ENCODE assay signal across 8 cellular contexts in genomic region chr19:6828698-6829633, GRCh38. TPM values are rescaled to one million over a fixed set of nuclear protein-coding genes. Genes with fewer than 3 reads are reported as not detected.
DNase-seq lines count a peak whose midpoint lies in the region; ATAC-seq, FAIRE-seq and TF ChIP-seq lines count a peak whose summit lies in the region.

No MANE protein-coding gene starts in this region.

- FAIRE-seq in GM12891 (lab: Jason Lieb, UNC), result peak; percentile 50

- TF ChIP-seq EP300 in gastroesophageal sphincter (IDR thresholded peaks at IDR 0.05), result no peak

- TF ChIP-seq POLR2A in GM12891 (IDR thresholded peaks at IDR 0.05; ENCODE audit: low read depth, low read length) (no peak), gastroesophageal sphincter (IDR thresholded peaks at IDR 0.05) (no peak)

- no peaks in the 10 kb centered on the region for H3K4me1 ChIP-seq in gastroesophageal sphincter

- H3K9me3 ChIP-seq in gastroesophageal sphincter, result no peaks in the 10 kb centered on the region

- ATAC-seq in activated naive CD4-positive, alpha-beta T cell treated with anti-CD3 and anti-CD28 coated beads, Interleukin-2, amount 50 U/mL, for 72 hours, result peak; percentile 73 to 88
- ATAC-seq in gastroesophageal sphincter, result no peak
- no peak for ATAC-seq in GM21717 (IDR thresholded peaks at IDR 0.05; ENCODE audit: unreplicated experiment)

- H3K4me3 ChIP-seq in gastroesophageal sphincter, result no peak overlapping the region

- peak overlapping the region; percentile 67 to 81 for H3K27ac Mint-ChIP-seq in activated naive CD4-positive, alpha-beta T cell treated with anti-CD3 and anti-CD28 coated beads, Interleukin-2, amount 50 U/mL, for 72 hours

- DNase-seq in GM12891 (ENCODE audit: insufficient read length, low spot score), result peak; percentile 64
- DNase-seq in NCI-H1048 (lab: John Stamatoyannopoulos, UW), result peak; percentile 35
- DNase-seq in activated naive CD4-positive, alpha-beta T cell treated with anti-CD3 and anti-CD28 coated beads, Interleukin-2, amount 50 U/mL, for 72 hours (ENCODE audit: low spot score in 2 of 2), result peak in 1 of 2 donors; percentile 66
- peak; percentile 13 for DNase-seq in stimulated activated CD4-positive, alpha-beta T cell treated with anti-CD3 and anti-CD28 coated beads, Interleukin-12 subunit alpha, Interleukin-12 subunit beta, amount 100 ng/mL, for 4 hours
- DNase-seq in pons (ENCODE audit: low spot score), result no peak
- no peak for DNase-seq in NCI-H69 (lab: John Stamatoyannopoulos, UW)

- no peak overlapping the region for H3K27ac ChIP-seq in gastroesophageal sphincter

- TF ChIP-seq CTCF in gastroesophageal sphincter (IDR thresholded peaks at IDR 0.05), result no peak

- H3K27me3 ChIP-seq in gastroesophageal sphincter, result peaks cover 54% of the 10 kb centered on the region

- H3K9me3 Mint-ChIP-seq in activated naive CD4-positive, alpha-beta T cell treated with anti-CD3 and anti-CD28 coated beads, Interleukin-2, amount 50 U/mL, for 72 hours, result no peaks in the 10 kb centered on the region

- H3K36me3 ChIP-seq in gastroesophageal sphincter, result no peaks in the 10 kb centered on the region

- WGBS in gastroesophageal sphincter (ENCODE audit: low coverage in 1 of 2), 2 donors, result 41 to 76% methylated on average over 5 to 9 of the region's 18 CpGs

- H3K36me3 Mint-ChIP-seq in activated naive CD4-positive, alpha-beta T cell treated with anti-CD3 and anti-CD28 coated beads, Interleukin-2, amount 50 U/mL, for 72 hours, result peaks cover 31 to 56% of the 10 kb centered on the region in 2 donors

TF ChIP-seq in GM12891, 5 proteins besides CTCF, POLR2A, EP300 and RAD21:
- no peak for TF ChIP-seq SPI1 (IDR thresholded peaks at IDR 0.05; ENCODE audit: low read depth, low read length)
- no peak for TF ChIP-seq PAX5 (IDR thresholded peaks at IDR 0.05; ENCODE audit: insufficient read depth, low read length, severe bottlenecking)
- TF ChIP-seq POLR2AphosphoS5 (IDR thresholded peaks at IDR 0.05; ENCODE audit: low read depth, low read length), result no peak
- TF ChIP-seq TAF1 (IDR thresholded peaks at IDR 0.05; ENCODE audit: low read depth, low read length), result no peak
- no peak for TF ChIP-seq POU2F2 (IDR thresholded peaks at IDR 0.05; ENCODE audit: low read depth, low read length)

RNA-seq across cellular contexts. Expression of gene VAV1, which starts 56.5 kb away (rescaled TPM):
- 41.2 TPM for polyA plus RNA-seq in GM12891 (2012; ENCODE audit: low read depth, missing spikeins)
- total RNA-seq in activated naive CD4-positive, alpha-beta T cell treated with anti-CD3 and anti-CD28 coated beads, Interleukin-2, amount 50 U/mL, for 72 hours, result 100 to 1,000 TPM in 1 of 2 donors, 10 to 100 TPM in 1; 81.5 to 121 TPM
- 1 to 10 TPM; 2.3 to 7.8 (median 5.7) TPM for total RNA-seq in gastroesophageal sphincter

RNA-seq across cellular contexts. Expression of gene ADGRE1, which starts 58.4 kb away (rescaled TPM):
- 0.47 TPM for polyA plus RNA-seq in GM12891 (2012; ENCODE audit: low read depth, missing spikeins)
- 10 to 100 TPM; 12.1 to 16.1 TPM for total RNA-seq in activated naive CD4-positive, alpha-beta T cell treated with anti-CD3 and anti-CD28 coated beads, Interleukin-2, amount 50 U/mL, for 72 hours
- under 1 TPM in 1 of 4 donors, not detected in 3; 0.13 TPM for total RNA-seq in gastroesophageal sphincter

Comparison
In these comparisons a context has a peak if more than half of its experiments do, and no peak if none do; other contexts are left out.
1. DNase-seq: peak in GM12891 (single experiment), NCI-H1048 (single experiment) and stimulated activated CD4-positive, alpha-beta T cell treated with anti-CD3 and anti-CD28 coated beads, Interleukin-12 subunit alpha, Interleukin-12 subunit beta, amount 100 ng/mL, for 4 hours (single experiment); none in pons (single experiment) and NCI-H69 (single experiment).
2. ATAC-seq: peak in activated naive CD4-positive, alpha-beta T cell treated with anti-CD3 and anti-CD28 coated beads, Interleukin-2, amount 50 U/mL, for 72 hours (2 of 2); none in gastroesophageal sphincter (single experiment) and GM21717 (single experiment).
3. RNA of gene VAV1, which starts 56.5 kb away (total RNA-seq): 81.5 to 121 TPM in activated naive CD4-positive, alpha-beta T cell treated with anti-CD3 and anti-CD28 coated beads, Interleukin-2, amount 50 U/mL, for 72 hours; 2.3 to 7.8 TPM in gastroesophageal sphincter; every median in the first group is over 4 times any median in the second.
4. RNA of gene ADGRE1, which starts 58.4 kb away (total RNA-seq): 12.1 to 16.1 TPM in activated naive CD4-positive, alpha-beta T cell treated with anti-CD3 and anti-CD28 coated beads, Interleukin-2, amount 50 U/mL, for 72 hours; 0.13 TPM in gastroesophageal sphincter; every median in the first group is over 10 times any median in the second.